In the genomic region with DNA sequence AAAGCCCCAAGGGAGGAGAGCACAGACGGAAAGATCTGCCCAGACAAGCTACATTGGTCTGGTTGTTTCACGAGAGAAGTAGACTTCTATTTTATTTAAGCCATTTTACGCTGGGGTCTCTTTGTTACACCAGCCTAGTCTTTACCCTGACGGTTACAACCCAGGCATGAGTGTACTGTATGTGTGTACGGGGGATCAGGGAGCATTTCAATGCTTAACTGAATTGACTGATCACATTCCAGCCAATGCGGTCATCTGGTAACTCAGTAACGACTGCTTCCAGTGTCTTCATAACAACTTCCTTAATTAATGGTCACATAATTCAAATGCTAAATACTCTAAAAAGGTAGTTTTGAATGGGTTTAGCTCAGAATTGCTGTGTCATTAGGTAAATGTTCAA, we compare ENCODE assay signal across 22 cellular contexts.
DNase-seq lines count a peak whose midpoint lies in the region; ATAC-seq, FAIRE-seq and TF ChIP-seq lines count a peak whose summit lies in the region.
"Had no signal": no experiment of that assay in that cellular context is flagged by ENCODE, and none has a peak within 500 bp of the region (broad histone marks: within the 10 kb centered on the region; RNA-seq: fewer than 3 reads in every experiment).

No MANE protein-coding gene starts in this region.

- peaks cover 2% of the 10 kb centered on the region for H3K9me3 Mint-ChIP-seq in activated CD8-positive, alpha-beta T cell treated with anti-CD3 and anti-CD28 coated beads for 36 hours
- H3K9me3 Mint-ChIP-seq in activated CD8-positive, alpha-beta T cell treated with anti-CD3 and anti-CD28 coated beads, Interleukin-2, amount 10 ng/mL, durations not matched to agents 7 days and 5 days (ENCODE audit: insufficient read depth), result no peaks in the 10 kb centered on the region
- H3K9me3 Mint-ChIP-seq in GM23338 (no peaks in the 10 kb centered on the region; the same call in 2 of the 3 replicates), astrocyte (ENCODE audit: unreplicated experiment) (no peaks in the 10 kb centered on the region)
- no peaks in the 10 kb centered on the region for H3K9me3 Mint-ChIP-seq in naive thymus-derived CD8-positive, alpha-beta T cell
- H3K9me3 Mint-ChIP-seq: CD8-positive, alpha-beta memory T cell had no signal

- no peak overlapping the region for H3K4me3 Mint-ChIP-seq in activated CD8-positive, alpha-beta T cell treated with anti-CD3 and anti-CD28 coated beads for 36 hours
- H3K4me3 Mint-ChIP-seq in activated CD8-positive, alpha-beta T cell treated with anti-CD3 and anti-CD28 coated beads, Interleukin-2, amount 10 ng/mL, durations not matched to agents 7 days and 5 days, result no peak overlapping the region
- H3K4me3 Mint-ChIP-seq in GM23338 (no peak overlapping the region), astrocyte (ENCODE audit: unreplicated experiment) (peak overlapping the region; percentile 23)
- H3K4me3 Mint-ChIP-seq in naive thymus-derived CD8-positive, alpha-beta T cell, result peak overlapping the region in 4 of 10 donors; percentile 11 to 60 (median 39)
- H3K4me3 Mint-ChIP-seq: CD8-positive, alpha-beta memory T cell had no signal

- H3K4me3 ChIP-seq in GM23338 (no peak overlapping the region), astrocyte (ENCODE audit: insufficient read depth, low read depth, low read length) (no peak overlapping the region)

- no peaks in the 10 kb centered on the region for H3K9me3 ChIP-seq in astrocyte (ENCODE audit: insufficient read depth, low read depth, low read length)
- H3K9me3 ChIP-seq: BE2C had no signal

- H3K27ac ChIP-seq in GM23338 (ENCODE audit: low read depth), result no peak overlapping the region; the same call in 1 of the 2 replicates
- H3K27ac ChIP-seq in astrocyte (ENCODE audit: low read depth, low read length), result no peak overlapping the region
- H3K27ac ChIP-seq: RWPE1 had no signal

- H3K27me3 Mint-ChIP-seq in activated CD8-positive, alpha-beta T cell treated with anti-CD3 and anti-CD28 coated beads for 36 hours, result no peaks in the 10 kb centered on the region
- H3K27me3 Mint-ChIP-seq in activated CD8-positive, alpha-beta T cell treated with anti-CD3 and anti-CD28 coated beads, Interleukin-2, amount 10 ng/mL, durations not matched to agents 7 days and 5 days (ENCODE audit: low read depth), result no peaks in the 10 kb centered on the region
- H3K27me3 Mint-ChIP-seq in GM23338 (ENCODE audit: insufficient read depth, low read depth, poor library complexity) (peaks cover 4% of the 10 kb centered on the region), astrocyte (ENCODE audit: low read depth, unreplicated experiment) (no peaks in the 10 kb centered on the region)
- no peaks in the 10 kb centered on the region for H3K27me3 Mint-ChIP-seq in naive thymus-derived CD8-positive, alpha-beta T cell
- H3K27me3 Mint-ChIP-seq: CD8-positive, alpha-beta memory T cell had no signal

- FAIRE-seq in astrocyte (lab: Jason Lieb, UNC), result no peak
- FAIRE-seq: GM12891, GM18507 had no signal

- H4K20me1 ChIP-seq in GM23338 (replicated peaks; ENCODE audit: insufficient read depth) (no peaks in the 10 kb centered on the region), astrocyte (ENCODE audit: insufficient read depth, low read length) (peaks cover 5% of the 10 kb centered on the region)

- H3K79me2 ChIP-seq in GM23338 (replicated peaks; ENCODE audit: insufficient read depth) (peaks cover 21% of the 10 kb centered on the region), astrocyte (ENCODE audit: insufficient read depth, low read length) (peaks cover 46% of the 10 kb centered on the region)

- no peaks in the 10 kb centered on the region for H3K27me3 ChIP-seq in GM23338 (ENCODE audit: insufficient read depth)
- H3K27me3 ChIP-seq in astrocyte (ENCODE audit: insufficient read depth, low read length), result no peaks in the 10 kb centered on the region
- H3K27me3 ChIP-seq: BE2C had no signal

- H3K36me3 ChIP-seq in GM23338 (ENCODE audit: insufficient read depth) (no peaks in the 10 kb centered on the region), astrocyte (ENCODE audit: insufficient read depth, low read length) (peaks cover 2% of the 10 kb centered on the region)
- H3K36me3 ChIP-seq: BE2C had no signal

- no peaks in the 10 kb centered on the region for H3K9me2 ChIP-seq in GM23338 (ENCODE audit: insufficient read depth)

- no peak for TF ChIP-seq CTCF in activated CD8-positive, alpha-beta T cell treated with anti-CD3 and anti-CD28 coated beads for 36 hours (IDR thresholded peaks at IDR 0.05)
- no peak for TF ChIP-seq CTCF in GM23338 (conservative IDR thresholded peaks at IDR 0.05; ENCODE audit: low read depth in 2 of 2)
- TF ChIP-seq CTCF in astrocyte (IDR thresholded peaks at IDR 0.05; ENCODE audit: insufficient read depth, low read depth, low read length), result no peak

- peak overlapping the region; percentile 70 for H3K27ac Mint-ChIP-seq in activated CD8-positive, alpha-beta T cell treated with anti-CD3 and anti-CD28 coated beads for 36 hours
- no peak overlapping the region for H3K27ac Mint-ChIP-seq in activated CD8-positive, alpha-beta T cell treated with anti-CD3 and anti-CD28 coated beads, Interleukin-2, amount 10 ng/mL, durations not matched to agents 7 days and 5 days
- peak overlapping the region; percentile 89 for H3K27ac Mint-ChIP-seq in GM23338
- no peak overlapping the region for H3K27ac Mint-ChIP-seq in astrocyte (ENCODE audit: unreplicated experiment)
- peak overlapping the region; percentile 4 to 91 (median 60) for H3K27ac Mint-ChIP-seq in naive thymus-derived CD8-positive, alpha-beta T cell
- H3K27ac Mint-ChIP-seq: CD8-positive, alpha-beta memory T cell had no signal

- CTCF ChIA-PET in activated CD8-positive, alpha-beta T cell treated with anti-CD3 and anti-CD28 coated beads for 36 hours (lab: Charles Lee), result no interaction called here
- CTCF ChIA-PET in activated CD8-positive, alpha-beta T cell treated with anti-CD3 and anti-CD28 coated beads, Interleukin-2, amount 10 ng/mL, durations not matched to agents 7 days and 5 days (lab: Charles Lee), result no interaction called here

- H3K4me2 ChIP-seq in GM23338 (0 out of 2 replicates have a peak overlapping the region, but pooled peaks have one; percentile 8), astrocyte (ENCODE audit: low read length) (no peak overlapping the region)

- H3K4me1 Mint-ChIP-seq in activated CD8-positive, alpha-beta T cell treated with anti-CD3 and anti-CD28 coated beads for 36 hours (ENCODE audit: low read depth), result peaks cover 76% of the 10 kb centered on the region
- peaks cover 47% of the 10 kb centered on the region for H3K4me1 Mint-ChIP-seq in activated CD8-positive, alpha-beta T cell treated with anti-CD3 and anti-CD28 coated beads, Interleukin-2, amount 10 ng/mL, durations not matched to agents 7 days and 5 days (ENCODE audit: low read depth)
- H3K4me1 Mint-ChIP-seq in GM23338 (peaks cover 45% of the 10 kb centered on the region), astrocyte (ENCODE audit: low read depth, unreplicated experiment) (peaks cover 17% of the 10 kb centered on the region)
- peaks cover 31 to 88% (median 86%) of the 10 kb centered on the region in 4 donors for H3K4me1 Mint-ChIP-seq in naive thymus-derived CD8-positive, alpha-beta T cell

- H2AFZ ChIP-seq in GM23338 (no peak overlapping the region), astrocyte (ENCODE audit: low read depth, low read length) (no peak overlapping the region)

- H3K4me1 ChIP-seq in GM23338 (ENCODE audit: insufficient read depth) (peaks cover 51% of the 10 kb centered on the region), astrocyte (ENCODE audit: insufficient read depth, low read length) (no peaks in the 10 kb centered on the region)
- H3K4me1 ChIP-seq: BE2C had no signal

- peaks cover 73% of the 10 kb centered on the region for H3K36me3 Mint-ChIP-seq in activated CD8-positive, alpha-beta T cell treated with anti-CD3 and anti-CD28 coated beads for 36 hours (ENCODE audit: low read depth)
- H3K36me3 Mint-ChIP-seq in activated CD8-positive, alpha-beta T cell treated with anti-CD3 and anti-CD28 coated beads, Interleukin-2, amount 10 ng/mL, durations not matched to agents 7 days and 5 days (ENCODE audit: low read depth), result peaks cover 38% of the 10 kb centered on the region
- peaks cover 25% of the 10 kb centered on the region; the same call in 2 of the 3 replicates for H3K36me3 Mint-ChIP-seq in GM23338 (ENCODE audit: low read depth)
- peaks cover 6% of the 10 kb centered on the region for H3K36me3 Mint-ChIP-seq in astrocyte (ENCODE audit: low read depth, unreplicated experiment)
- peaks cover 0 to 80% (median 65%) of the 10 kb centered on the region in 3 donors for H3K36me3 Mint-ChIP-seq in naive thymus-derived CD8-positive, alpha-beta T cell

- no peaks in the 10 kb centered on the region for H3F3A ChIP-seq in GM23338 (replicated peaks; ENCODE audit: low read depth)

- ATAC-seq in activated CD8-positive, alpha-beta T cell treated with anti-CD3 and anti-CD28 coated beads for 36 hours, result no peak
- no peak for ATAC-seq in activated CD8-positive, alpha-beta T cell treated with anti-CD3 and anti-CD28 coated beads, Interleukin-2, amount 10 ng/mL, durations not matched to agents 7 days and 5 days
- peak; percentile 36; the same call in 2 of the 3 replicates for ATAC-seq in GM23338
- ATAC-seq in naive thymus-derived CD8-positive, alpha-beta T cell, result no peak
- ATAC-seq in HG02571 (IDR thresholded peaks at IDR 0.05; ENCODE audit: unreplicated experiment), result no peak
- ATAC-seq: PC-3 had no signal

- POLR2A ChIA-PET in activated CD8-positive, alpha-beta T cell treated with anti-CD3 and anti-CD28 coated beads for 36 hours (lab: Charles Lee), result interaction anchor here (0.6 to 1.2 kb wide), 3 partner anchors 13 to 164 kb away, joined by 3 read pairs; no protein-coding TSS in a partner anchor
- POLR2A ChIA-PET in activated CD8-positive, alpha-beta T cell treated with anti-CD3 and anti-CD28 coated beads, Interleukin-2, amount 10 ng/mL, durations not matched to agents 7 days and 5 days (lab: Charles Lee), result no interaction called here
- POLR2A ChIA-PET in naive thymus-derived CD8-positive, alpha-beta T cell (lab: Charles Lee), result interaction anchor here (1.2 kb wide), 1 partner anchor 17 kb away, joined by 3 read pairs; no protein-coding TSS in a partner anchor

- H3K9ac ChIP-seq in astrocyte (ENCODE audit: low read length), result no peak overlapping the region

- intact Hi-C loops in activated CD8-positive, alpha-beta T cell treated with anti-CD3 and anti-CD28 coated beads for 36 hours (cut with micrococcal nuclease), result no loop called here

- DNase-seq in activated CD8-positive, alpha-beta T cell treated with anti-CD3 and anti-CD28 coated beads for 36 hours, result no peak
- DNase-seq in activated CD8-positive, alpha-beta T cell treated with anti-CD3 and anti-CD28 coated beads, Interleukin-2, amount 10 ng/mL, durations not matched to agents 7 days and 5 days, result no peak
- DNase-seq in GM23338 (ENCODE audit: low spot score) (peak; percentile 20), astrocyte (ENCODE audit: low read depth) (no peak), H4 (ENCODE audit: low spot score) (no peak), NCI-H1694 (lab: John Stamatoyannopoulos, UW) (no peak)
- DNase-seq in naive thymus-derived CD8-positive, alpha-beta T cell, result no peak
- DNase-seq: 8988T; BE2C; CD8-positive, alpha-beta memory T cell; GF-D8; KBM-7; MV-4-11; NCI-H1417; NCI-H1930; NCI-H2171 treated with DMSO at 0.1 percent for 48 hours; NCI-H774; PC-3 had no signal

TF ChIP-seq in GM23338, 12 proteins besides CTCF, POLR2A, EP300 and RAD21:
- TF ChIP-seq NANOG (IDR thresholded peaks at IDR 0.05; ENCODE audit: borderline replicate concordance) (peak; percentile 37; the same call in 1 of the 2 replicates), CREB1 (CRISPR knock-in tag; IDR thresholded peaks at IDR 0.05; ENCODE audit: low read depth) (no peak)

Comparison
In these comparisons a context has a peak if more than half of its experiments do, and no peak if none do; other contexts are left out.
1. H3K27ac Mint-ChIP-seq: peak in activated CD8-positive, alpha-beta T cell treated with anti-CD3 and anti-CD28 coated beads for 36 hours (single experiment), GM23338 (single experiment) and naive thymus-derived CD8-positive, alpha-beta T cell (10 of 10); none in activated CD8-positive, alpha-beta T cell treated with anti-CD3 and anti-CD28 coated beads, Interleukin-2, amount 10 ng/mL, durations not matched to agents 7 days and 5 days (single experiment) and astrocyte (single experiment).